9 cellular contexts compared by ENCODE assay signal in genomic region chr5:174901336-174901735, GRCh38.
"Had no signal": no experiment of that assay in that cellular context is flagged by ENCODE, and none has a peak within 500 bp of the region (broad histone marks: within the 10 kb centered on the region; RNA-seq: fewer than 3 reads in every experiment).

No MANE protein-coding gene starts in this region.

- DNase-seq: GM23248, GOT3, H7, H9, HCEC 1CT, HFFc6 had no signal

- H3K9me3 ChIP-seq: HAP-1 had no signal

- H3K9ac ChIP-seq: GM23248 had no signal

- H3K27ac ChIP-seq: GM23248 had no signal

- H3K4me3 ChIP-seq: GM23248, GM23338, HAP-1 had no signal

- H3K4me1 ChIP-seq: HAP-1 had no signal

- H3K4me2 ChIP-seq: GM23338 had no signal

- ATAC-seq: GM23338, HCT116 had no signal

- H2AFZ ChIP-seq: GM23248, GM23338 had no signal

- H3K36me3 ChIP-seq: HAP-1 had no signal
